In genomic region chr6:90413867-90414266, GRCh38 we compare ENCODE assay signal across 7 cellular contexts.
DNase-seq lines count a peak whose midpoint lies in the region; ATAC-seq and TF ChIP-seq lines count a peak whose summit lies in the region.

No MANE protein-coding gene starts in this region.

- H3K36me3 ChIP-seq in sigmoid colon = no peaks in the 10 kb centered on the region

- peaks cover 0 to 10% (median 8%) of the 10 kb centered on the region in 4 donors for H3K4me1 ChIP-seq in sigmoid colon

- TF ChIP-seq POLR2A in sigmoid colon (IDR thresholded peaks at IDR 0.05) = no peak

- no peaks in the 10 kb centered on the region for H3K27me3 ChIP-seq in sigmoid colon

- WGBS in sigmoid colon, 2 donors = 1 to 4% methylated on average over 8 of the region's 8 CpGs

- intact Hi-C loops in sigmoid colon (cut with DNase I) = no loop called here

- H3K4me3 ChIP-seq in sigmoid colon = peak overlapping the region in 2 of 4 donors; percentile 34

- H3K27ac ChIP-seq in sigmoid colon = no peak overlapping the region

- no peak for TF ChIP-seq CTCF in sigmoid colon (IDR thresholded peaks at IDR 0.05)

- no peak for TF ChIP-seq EP300 in sigmoid colon (IDR thresholded peaks at IDR 0.05)

- DNase-seq in SW480 (ENCODE audit: low spot score) (peak; percentile 94), amniotic epithelial cell (ENCODE audit: low read depth) (peak; percentile 47), kidney tubule cell (ENCODE audit: low spot score) (peak; percentile 30), sigmoid colon (no peak)
- peak; percentile 54 to 80 (median 69) for DNase-seq in stimulated activated CD4-positive, alpha-beta T cell treated with anti-CD3 and anti-CD28 coated beads, TNF-alpha, amount 100 ng/mL, for 48 hours (ENCODE audit: low read depth in 3 of 3)

- peak; percentile 28 for ATAC-seq in HG03565 (IDR thresholded peaks at IDR 0.05; ENCODE audit: unreplicated experiment)
- no peak for ATAC-seq in HG02642 (IDR thresholded peaks at IDR 0.05; ENCODE audit: poor library complexity, unreplicated experiment)

- no peaks in the 10 kb centered on the region for H3K9me3 ChIP-seq in sigmoid colon
